In genomic region chr4:145639281-145639680, GRCh38 we compare ENCODE assay signal across 14 cellular contexts. TPM values are rescaled to one million over a fixed set of nuclear protein-coding genes. Genes with fewer than 3 reads are reported as not detected.
A peak's percentile ranks its signal among the peaks of the same experiment; 100 is the strongest.
DNase-seq lines count a peak whose midpoint lies in the region; ATAC-seq, FAIRE-seq and TF ChIP-seq lines count a peak whose summit lies in the region.
"Had no signal": no experiment of that assay in that cellular context is flagged by ENCODE, and none has a peak within 500 bp of the region (broad histone marks: within the 10 kb centered on the region; RNA-seq: fewer than 3 reads in every experiment).

No MANE protein-coding gene starts in this region.

- no peaks in the 10 kb centered on the region for H3K9me3 Mint-ChIP-seq in CD4-positive, alpha-beta memory T cell
- H3K9me3 Mint-ChIP-seq: H9 had no signal

- no peak overlapping the region for H3K4me2 ChIP-seq in HCT116 (ENCODE audit: low read length)
- no peak overlapping the region for H3K4me2 ChIP-seq in K562 (ENCODE audit: insufficient read depth, low read length)
- H3K4me2 ChIP-seq: A549, BLaER1 had no signal

- H2AFZ ChIP-seq in HCT116 (ENCODE audit: low read depth, low read length, poor library complexity, severe bottlenecking) (no peak overlapping the region), K562 (ENCODE audit: low read depth, low read length) (no peak overlapping the region)

- H3K9me3 ChIP-seq in HCT116 (ENCODE audit: control insufficient read depth in 1 of 2, insufficient read depth in 1 of 2, low read depth in 1 of 2, low read length in 2 of 2) (no peaks in the 10 kb centered on the region), KOPT-K1 (ENCODE audit: insufficient read depth, low read length, poor library complexity, severe bottlenecking) (no peaks in the 10 kb centered on the region), K562 (replicated peaks; ENCODE audit: control insufficient read depth, insufficient read depth, low read depth, low read length) (no peaks in the 10 kb centered on the region)
- no peaks in the 10 kb centered on the region for H3K9me3 ChIP-seq in CD4-positive, alpha-beta memory T cell (ENCODE audit: control insufficient read depth in 1 of 2, low read length in 2 of 2)
- H3K9me3 ChIP-seq: A549, BLaER1 had no signal

- POLR2A ChIA-PET in HCT116 (lab: Charles Lee), result no interaction called here
- POLR2A ChIA-PET in K562 (lab: Yijun Ruan, JAX), result no interaction called here
- POLR2A ChIA-PET in CD4-positive, alpha-beta memory T cell (lab: Charles Lee; ENCODE audit: partially characterized antibody), result no interaction called here

- no peak for ATAC-seq in HCT116
- ATAC-seq in K562, result no peak
- ATAC-seq: A549 had no signal

- TF ChIP-seq CTCF in HCT116 (IDR thresholded peaks at IDR 0.05 in 2 of 3, conservative IDR thresholded peaks at IDR 0.05 in 1 of 3; ENCODE audit: borderline replicate concordance in 1 of 3, insufficient read depth in 1 of 3, low read depth in 2 of 3, low read length in 2 of 3) (no peak), K562 (IDR thresholded peaks at IDR 0.05 in 2 of 3, conservative IDR thresholded peaks at IDR 0.05 in 1 of 3; ENCODE audit: insufficient read depth in 2 of 3, low read depth in 1 of 3, low read length in 3 of 3) (no peak)

- no peaks in the 10 kb centered on the region for H3K27me3 Mint-ChIP-seq in CD4-positive, alpha-beta memory T cell

- TF ChIP-seq RAD21 in HCT116 (IDR thresholded peaks at IDR 0.05; ENCODE audit: low read depth), result no peak
- no peak for TF ChIP-seq RAD21 in K562 (CRISPR knock-in tag; conservative IDR thresholded peaks at IDR 0.05 in 1 of 2, IDR thresholded peaks at IDR 0.05 in 1 of 2)

- FAIRE-seq in K562 (lab: Jason Lieb, UNC), result peak; percentile 11
- FAIRE-seq: A549, GM12892 had no signal

- H3K27ac Mint-ChIP-seq in CD4-positive, alpha-beta memory T cell, result no peak overlapping the region

- in situ Hi-C loops in K562 (cut with MboI), result no loop called here

- TF ChIP-seq EP300 in K562 (IDR thresholded peaks at IDR 0.05; ENCODE audit: low read length), result no peak

- H3K4me1 ChIP-seq in HCT116 (ENCODE audit: control insufficient read depth in 1 of 2, insufficient read depth in 2 of 2, low read length in 2 of 2) (no peaks in the 10 kb centered on the region), K562 (replicated peaks in 1 of 2; ENCODE audit: control insufficient read depth in 2 of 2, insufficient read depth in 2 of 2, low read length in 2 of 2) (no peaks in the 10 kb centered on the region)
- H3K4me1 ChIP-seq in CD4-positive, alpha-beta memory T cell (ENCODE audit: insufficient read depth, low read length), result no peaks in the 10 kb centered on the region
- H3K4me1 ChIP-seq: A549 had no signal

- H4K20me1 ChIP-seq in HCT116 (ENCODE audit: insufficient read depth) (no peaks in the 10 kb centered on the region), K562 (replicated peaks; ENCODE audit: control insufficient read depth, insufficient read depth, low read length) (no peaks in the 10 kb centered on the region)
- H4K20me1 ChIP-seq: BLaER1 had no signal

- H3K79me2 ChIP-seq in HCT116 (ENCODE audit: insufficient read depth, low read length) (no peaks in the 10 kb centered on the region), K562 (ENCODE audit: control insufficient read depth, insufficient read depth, low read length) (no peaks in the 10 kb centered on the region)

- H3K4me3 ChIP-seq in HCT116 (replicated peaks in 1 of 2; ENCODE audit: low read depth in 1 of 2, low read length in 2 of 2) (no peak overlapping the region), K562 (no peak overlapping the region)
- no peak overlapping the region for H3K4me3 ChIP-seq in CD4-positive, alpha-beta memory T cell (ENCODE audit: low read length in 2 of 2)
- H3K4me3 ChIP-seq: A549, BLaER1 had no signal

- DNase-seq in HCT116 (ENCODE audit: low read depth, low spot score) (no peak), K562 (ENCODE audit: extremely low read depth in 1 of 4, low spot score in 3 of 4) (no peak), GM03348 (ENCODE audit: low spot score) (no peak), Ammon's horn (ENCODE audit: low spot score) (no peak)
- DNase-seq in CD4-positive, alpha-beta memory T cell, result no peak
- DNase-seq: DMS 273 treated with DMSO at 0.1 percent for 48 hours, GOT3, H9, KBM-7 had no signal

- H3K27me3 ChIP-seq in HCT116 (ENCODE audit: insufficient read depth, low read length), result no peaks in the 10 kb centered on the region
- no peaks in the 10 kb centered on the region for H3K27me3 ChIP-seq in K562 (ENCODE audit: control insufficient read depth in 2 of 2, insufficient read depth in 2 of 2, low read length in 2 of 2)
- H3K27me3 ChIP-seq in CD4-positive, alpha-beta memory T cell (ENCODE audit: insufficient read depth, low read length), result no peaks in the 10 kb centered on the region
- H3K27me3 ChIP-seq: BLaER1 had no signal

- H3K36me3 ChIP-seq in HCT116 (ENCODE audit: control insufficient read depth in 1 of 2, insufficient read depth in 2 of 2, low read length in 2 of 2), result no peaks in the 10 kb centered on the region
- H3K36me3 ChIP-seq in KOPT-K1 (ENCODE audit: insufficient read depth, low read length), result peaks cover 8% of the 10 kb centered on the region; the same call in 1 of the 2 replicates
- no peaks in the 10 kb centered on the region for H3K36me3 ChIP-seq in K562 (ENCODE audit: control insufficient read depth, insufficient read depth, low read length)
- H3K36me3 ChIP-seq in CD4-positive, alpha-beta memory T cell (ENCODE audit: insufficient read depth, low read length), result peaks cover 6% of the 10 kb centered on the region

- H3K27ac ChIP-seq in HCT116 (ENCODE audit: low read depth, low read length) (no peak overlapping the region), KOPT-K1 (ENCODE audit: low read depth, low read length, poor library complexity, severe bottlenecking) (peak overlapping the region; percentile 52), K562 (ENCODE audit: extremely low read depth, low read depth, low read length) (no peak overlapping the region)
- no peak overlapping the region for H3K27ac ChIP-seq in CD4-positive, alpha-beta memory T cell (ENCODE audit: low read depth, low read length)
- H3K27ac ChIP-seq: A549, BLaER1 had no signal

- no peaks in the 10 kb centered on the region for H3K9me2 ChIP-seq in HCT116 (ENCODE audit: insufficient read depth)

- no peaks in the 10 kb centered on the region for H3K9me1 ChIP-seq in K562 (ENCODE audit: control insufficient read depth, insufficient read depth, low read length)

- peaks cover 30 to 46% of the 10 kb centered on the region in 2 donors for H3K36me3 Mint-ChIP-seq in CD4-positive, alpha-beta memory T cell

- RAD21 ChIA-PET in HCT116 (lab: Charles Lee; ENCODE audit: low non-redundant PET in 1 of 2, low total read pairs in 2 of 2, uncharacterized antibody in 2 of 2, unreplicated experiment in 2 of 2), result no interaction called here

- H3K9ac ChIP-seq in HCT116 (ENCODE audit: low read length) (no peak overlapping the region), K562 (ENCODE audit: insufficient read depth in 1 of 2, low read depth in 2 of 2, low read length in 2 of 2) (no peak overlapping the region)
- H3K9ac ChIP-seq: BLaER1 had no signal

- WGBS in K562 (ENCODE audit: insufficient coverage, low coverage, missing lambda C conversion rate), result 6% methylated on average over 3 of the region's 3 CpGs

- intact Hi-C loops in HCT116 (cut with micrococcal nuclease), result no loop called here
- intact Hi-C loops in K562 (cut with micrococcal nuclease), result no loop called here
- intact Hi-C loops in CD4-positive, alpha-beta memory T cell (cut with micrococcal nuclease), result no loop called here

- peaks cover 0 to 7% (median 5%) of the 10 kb centered on the region in 4 donors for H3K4me1 Mint-ChIP-seq in CD4-positive, alpha-beta memory T cell

- TF ChIP-seq POLR2A in HCT116 (IDR thresholded peaks at IDR 0.05; ENCODE audit: borderline replicate concordance, extremely low read depth, insufficient read depth, insufficient read length) (no peak), K562 (conservative IDR thresholded peaks at IDR 0.05) (no peak)

- BruUV-seq in HCT116 (replicated peaks; lab: Mats Ljungman, UMichigan) (TSS peak; percentile 59), K562 (replicated peaks; lab: Mats Ljungman, UMichigan) (no TSS peak)

- CTCF ChIA-PET in HCT116 (lab: Charles Lee) (no interaction called here), K562 (lab: Yijun Ruan, JAX; ENCODE audit: low intra/inter-chr PET ratio) (no interaction called here)
- CTCF ChIA-PET in CD4-positive, alpha-beta memory T cell (lab: Charles Lee; ENCODE audit: partially characterized antibody), result no interaction called here

- H3K4me3 Mint-ChIP-seq in CD4-positive, alpha-beta memory T cell, result no peak overlapping the region
- H3K4me3 Mint-ChIP-seq: H9 had no signal

RNA-seq across cellular contexts. Expression of gene MMAA, which starts 20.1 kb away (rescaled TPM):
- total RNA-seq in HCT116 (2021; ENCODE audit: unreplicated experiment), result 3.6 TPM
- polyA plus RNA-seq in HCT116 (2012), result 2.3 and 2.8 TPM in 2 replicates
- total RNA-seq in K562 (2011; cell fraction: chromatin; rRNA removed; ENCODE audit: low replicate concordance), result 0.21 and 1.7 TPM in 2 replicates
- 0.17 and 0.39 TPM in 2 replicates for total RNA-seq in K562 (2011; cell fraction: nucleolus; rRNA removed)
- total RNA-seq in K562 (2011; cell fraction: nucleoplasm; rRNA removed), result 0.37 and 0.76 TPM in 2 replicates
- 0.86 and 1.4 TPM in 2 replicates for total RNA-seq in K562 (2014; rRNA removed)
- total RNA-seq in K562 (2014; rRNA removed; fragmentation: Illumina TruSeq; extraction: Trizol), result 1.1 and 1.4 TPM in 2 replicates
- total RNA-seq in K562 (2015; rRNA removed; fragmentation: Illumina TruSeq; extraction: Trizol), result 0.68 and 1.0 TPM in 2 replicates
- total RNA-seq in K562 (2021), result 0.86 and 1.3 TPM in 2 replicates
- polyA plus RNA-seq in K562 (2011; rRNA removed), result 1.4 and 2.3 TPM in 2 replicates
- 0.36 and 0.38 TPM in 2 replicates for polyA plus RNA-seq in K562 (2011; cell fraction: cytosol; rRNA removed)
- polyA plus RNA-seq in K562 (2011; cell fraction: nucleus; rRNA removed), result 0.61 and 1.00 TPM in 2 replicates
- 1.3 and 1.5 TPM in 2 replicates for polyA plus RNA-seq in K562 (2012)
- polyA plus RNA-seq in K562 (2014; fragmentation: Illumina TruSeq; extraction: Trizol), result 0.87 and 1.4 TPM in 2 replicates
- 1 to 10 TPM in 1 of 2 experiments, under 1 TPM in 1; 0.96 to 1.5 TPM for polyA plus RNA-seq in K562 (2014; fragmentation: Nextera tagmentation; extraction: Ambion mirVana)
- polyA plus RNA-seq in K562 (2014; rRNA removed), result 1.6 and 1.9 TPM in 2 replicates
- 2.4 and 3.4 TPM in 2 replicates for polyA minus RNA-seq in K562 (2011; rRNA and poly(A)+ RNA removed)
- 0.76 and 1.2 TPM in 2 replicates for polyA minus RNA-seq in K562 (2011; cell fraction: cytosol; rRNA and poly(A)+ RNA removed)
- 0.67 and 1.00 TPM in 2 replicates for polyA minus RNA-seq in K562 (2011; cell fraction: nucleus; rRNA and poly(A)+ RNA removed)
- total RNA-seq in CD4-positive, alpha-beta memory T cell, result 10 to 100 TPM; 11.8 to 12.0 TPM
- 10 to 100 TPM in 1 of 2 donors, 1 to 10 TPM in 1; 7.4 to 13.5 TPM for polyA plus RNA-seq in CD4-positive, alpha-beta memory T cell

RNA-seq across cellular contexts. Expression of gene C4orf51, which starts 40.7 kb away (rescaled TPM):
- not detected for total RNA-seq in HCT116 (2021; ENCODE audit: unreplicated experiment)
- not detected in 2 replicates for polyA plus RNA-seq in HCT116 (2012)
- not detected in 2 replicates for total RNA-seq in K562 (2011; cell fraction: chromatin; rRNA removed; ENCODE audit: low replicate concordance)
- total RNA-seq in K562 (2011; cell fraction: nucleolus; rRNA removed), result not detected in 2 replicates
- total RNA-seq in K562 (2011; cell fraction: nucleoplasm; rRNA removed), result not detected in 2 replicates
- not detected in 2 replicates for total RNA-seq in K562 (2014; rRNA removed)
- total RNA-seq in K562 (2014; rRNA removed; fragmentation: Illumina TruSeq; extraction: Trizol), result not detected in 2 replicates
- not detected in 2 replicates for total RNA-seq in K562 (2015; rRNA removed; fragmentation: Illumina TruSeq; extraction: Trizol)
- not detected in 2 replicates for total RNA-seq in K562 (2021)
- polyA plus RNA-seq in K562 (2011; rRNA removed), result not detected in 2 replicates
- not detected in 2 replicates for polyA plus RNA-seq in K562 (2011; cell fraction: cytosol; rRNA removed)
- polyA plus RNA-seq in K562 (2011; cell fraction: nucleus; rRNA removed), result not detected in 2 replicates
- polyA plus RNA-seq in K562 (2012), result not detected in 2 replicates
- polyA plus RNA-seq in K562 (2014; fragmentation: Illumina TruSeq; extraction: Trizol), result not detected in 2 replicates
- not detected for polyA plus RNA-seq in K562 (2014; fragmentation: Nextera tagmentation; extraction: Ambion mirVana)
- polyA plus RNA-seq in K562 (2014; rRNA removed), result not detected in 2 replicates
- polyA minus RNA-seq in K562 (2011; rRNA and poly(A)+ RNA removed), result not detected in 2 replicates
- not detected in 2 replicates for polyA minus RNA-seq in K562 (2011; cell fraction: cytosol; rRNA and poly(A)+ RNA removed)
- not detected in 2 replicates for polyA minus RNA-seq in K562 (2011; cell fraction: nucleus; rRNA and poly(A)+ RNA removed)
- not detected for total RNA-seq in CD4-positive, alpha-beta memory T cell
- polyA plus RNA-seq in CD4-positive, alpha-beta memory T cell, result not detected
- total RNA-seq: G401 had no signal
- polyA plus RNA-seq: A549 had no signal
